11 cellular contexts compared by ENCODE assay signal in genomic region chr1:171468120-171468790, GRCh38. TPM values are rescaled to one million over a fixed set of nuclear protein-coding genes. Genes with fewer than 3 reads are reported as not detected.
DNase-seq lines count a peak whose midpoint lies in the region; ATAC-seq and TF ChIP-seq lines count a peak whose summit lies in the region.
"Had no signal": no experiment of that assay in that cellular context is flagged by ENCODE, and none has a peak within 500 bp of the region (broad histone marks: within the 10 kb centered on the region; RNA-seq: fewer than 3 reads in every experiment).

No MANE protein-coding gene starts in this region.

- peaks cover 5% of the 10 kb centered on the region for H3K4me1 ChIP-seq in mesenchymal stem cell (ENCODE audit: control insufficient read depth, insufficient read depth, low read depth, low read length)

- H3K18ac ChIP-seq in mesenchymal stem cell (ENCODE audit: low read depth in 1 of 2, low read length in 2 of 2), result no peak overlapping the region

- 98% methylated on average over 2 of the region's 4 CpGs for WGBS in mesenchymal stem cell

- H3K79me1 ChIP-seq in mesenchymal stem cell (replicated peaks; ENCODE audit: low read length, poor library complexity, severe bottlenecking), result no peaks in the 10 kb centered on the region

- H3K4me2 ChIP-seq in mesenchymal stem cell (ENCODE audit: low read length, poor library complexity, severe bottlenecking), result no peak overlapping the region

- no peaks in the 10 kb centered on the region for H3K36me3 ChIP-seq in mesenchymal stem cell (ENCODE audit: control insufficient read depth in 1 of 2, insufficient read depth in 2 of 2, low read depth in 1 of 2, low read length in 2 of 2)

- no peak overlapping the region for H3K23ac ChIP-seq in mesenchymal stem cell (ENCODE audit: low read length in 2 of 2)

- no peak overlapping the region for H2BK15ac ChIP-seq in mesenchymal stem cell (ENCODE audit: low read depth, poor library complexity, severe bottlenecking)

- ATAC-seq in GM18520 (IDR thresholded peaks at IDR 0.05; ENCODE audit: unreplicated experiment) (peak; percentile 90), HG02759 (IDR thresholded peaks at IDR 0.05; ENCODE audit: unreplicated experiment) (peak; percentile 74), Right ventricle myocardium inferior (no peak)

- no peak overlapping the region for H2BK5ac ChIP-seq in mesenchymal stem cell (ENCODE audit: low read depth, low read length, poor library complexity, severe bottlenecking)

- peak overlapping the region; percentile 80 for H3K9ac ChIP-seq in mesenchymal stem cell (ENCODE audit: low read length)

- peak; percentile 69 for DNase-seq in RWPE1 (ENCODE audit: low spot score)
- DNase-seq in mesenchymal stem cell, result peak; percentile 27
- no peak for DNase-seq in CD1c-positive myeloid dendritic cell (ENCODE audit: extremely low spot score)
- no peak for DNase-seq in Right ventricle myocardium inferior (ENCODE audit: missing footprints)
- DNase-seq in activated naive CD4-positive, alpha-beta T cell (lab: John Stamatoyannopoulos, UW), result no peak
- no peak for DNase-seq in erythroblast (lab: John Stamatoyannopoulos, UW)
- DNase-seq: activated CD4-positive, alpha-beta memory T cell treated with anti-CD3 and anti-CD28 coated beads, Interleukin-2, amount 10 ng/mL, durations not matched to agents 7 days and 5 days; effector CD4-positive, alpha-beta T cell; NCI-H1092 had no signal

- H2BK12ac ChIP-seq in mesenchymal stem cell (ENCODE audit: low read length in 2 of 2), result no peak overlapping the region

- no peak overlapping the region for H4K91ac ChIP-seq in mesenchymal stem cell (ENCODE audit: low read length)

- no peak for TF ChIP-seq POLR2A in erythroblast (IDR thresholded peaks at IDR 0.05; ENCODE audit: low read length)

- no peak overlapping the region for H3K14ac ChIP-seq in mesenchymal stem cell (ENCODE audit: low read length in 2 of 2)

- H2BK120ac ChIP-seq in mesenchymal stem cell (ENCODE audit: low read depth, low read length), result no peak overlapping the region

- no peak overlapping the region for H3K4me3 ChIP-seq in mesenchymal stem cell (ENCODE audit: insufficient read depth in 1 of 2, low read depth in 1 of 2, low read length in 2 of 2)

- peak overlapping the region; percentile 81 for H3K27ac ChIP-seq in RWPE1
- no peak overlapping the region for H3K27ac ChIP-seq in mesenchymal stem cell (ENCODE audit: low read length, poor library complexity, severe bottlenecking)

- no peak overlapping the region for H2AK5ac ChIP-seq in mesenchymal stem cell (ENCODE audit: low read length, severe bottlenecking)

- no peak overlapping the region for H3K4ac ChIP-seq in mesenchymal stem cell (ENCODE audit: low read depth in 1 of 2, low read length in 2 of 2)

- no peak overlapping the region for H2AFZ ChIP-seq in mesenchymal stem cell (ENCODE audit: low read depth, low read length)

- intact Hi-C loops in Right ventricle myocardium inferior (cut with DNase I), result no loop called here

- no peak overlapping the region for H4K8ac ChIP-seq in mesenchymal stem cell (ENCODE audit: low read length)

- TF ChIP-seq CTCF in RWPE1 (conservative IDR thresholded peaks at IDR 0.05; ENCODE audit: low read depth), result no peak

- POLR2A ChIA-PET in RWPE1 (lab: Yijun Ruan, JAX; ENCODE audit: low non-redundant PET), result no interaction called here

- CTCF ChIA-PET in RWPE1 (lab: Yijun Ruan, JAX), result interaction anchor here (0.5 to 2.1 kb wide), 3 partner anchors 17 to 780 kb away, joined by 3 to 8 read pairs (median 6); partner anchors contain the start of gene PRRC2C

- H3K27me3 ChIP-seq in mesenchymal stem cell (ENCODE audit: control insufficient read depth in 1 of 2, insufficient read depth in 1 of 2, low read length in 2 of 2), result no peaks in the 10 kb centered on the region

- H3K9me3 ChIP-seq in mesenchymal stem cell (ENCODE audit: control insufficient read depth, low read length), result no peaks in the 10 kb centered on the region

RNA-seq across cellular contexts. Expression of gene PRRC2C, which starts 17.1 kb away (rescaled TPM):
- polyA plus RNA-seq in mesenchymal stem cell (2013, experiment 1 of 2), result 83.1 TPM
- polyA plus RNA-seq in mesenchymal stem cell (2013, experiment 2 of 2), result 74.6 TPM
- 45.7 TPM for total RNA-seq in Right ventricle myocardium inferior

Comparison
In these comparisons a context has a peak if more than half of its experiments do, and no peak if none do; other contexts are left out.
1. DNase-seq: peak in RWPE1 (single experiment) and mesenchymal stem cell (single experiment); none in CD1c-positive myeloid dendritic cell (single experiment), Right ventricle myocardium inferior (single experiment), activated naive CD4-positive, alpha-beta T cell (0 of 4) and erythroblast (0 of 2).